Comparison of ENCODE assay signal across 1 cellular context in the genomic region with DNA sequence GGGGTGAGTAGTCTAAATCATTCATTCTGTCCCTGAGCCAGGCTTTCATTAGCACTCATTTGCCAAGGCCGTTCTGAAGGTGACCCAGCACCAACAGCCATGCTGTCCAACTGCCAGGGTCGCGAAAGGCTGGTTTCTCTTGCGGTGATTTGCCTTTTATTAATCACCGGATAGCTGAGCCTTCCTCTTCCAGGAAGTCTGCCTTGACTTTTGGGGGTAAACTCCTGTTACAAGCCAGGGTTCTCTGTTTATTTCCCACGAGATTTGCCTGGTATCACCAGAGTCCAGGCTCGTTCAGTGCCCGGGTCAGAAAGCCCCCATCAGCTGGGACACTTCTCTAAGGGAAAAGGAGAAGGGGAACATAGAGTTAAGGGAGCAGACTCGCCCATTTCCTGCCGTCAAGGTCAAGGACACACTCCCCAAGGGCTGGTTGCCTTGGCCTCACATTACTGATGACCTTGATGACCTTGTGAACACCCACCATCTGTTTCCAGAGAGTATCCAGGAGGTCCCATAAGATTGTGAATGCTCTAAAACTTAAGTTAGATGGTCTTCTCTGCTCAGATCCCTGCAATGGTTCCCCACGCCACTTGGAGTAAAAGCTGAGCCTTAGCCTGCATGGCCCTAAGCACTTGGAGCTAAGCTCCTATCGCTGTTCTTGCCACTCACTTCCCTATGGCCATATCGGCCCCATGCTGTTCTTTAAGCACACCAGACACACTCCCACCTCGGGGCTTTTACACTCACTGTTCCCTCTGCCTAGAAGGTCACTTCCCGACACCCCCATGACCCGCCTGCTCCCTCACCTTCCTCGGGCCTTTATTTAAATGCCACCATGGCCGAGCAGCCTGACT.
TF ChIP-seq lines count a peak whose summit lies in the region.

No MANE protein-coding gene starts in this region.

TF ChIP-seq in SK-N-SH, 30 proteins besides CTCF, POLR2A, EP300 and RAD21:
- TF ChIP-seq REST (IDR thresholded peaks at IDR 0.05; ENCODE audit: low read depth, low read length) (no peak), USF2 (IDR thresholded peaks at IDR 0.05; ENCODE audit: borderline replicate concordance, low read depth, low read length) (no peak), PBX3 (IDR thresholded peaks at IDR 0.05) (no peak), TAF1 (IDR thresholded peaks at IDR 0.05; ENCODE audit: borderline replicate concordance, low read depth, low read length) (no peak), IRF3 (IDR thresholded peaks at IDR 0.05; ENCODE audit: low read depth, low read length) (no peak), MEF2A (IDR thresholded peaks at IDR 0.05; ENCODE audit: borderline replicate concordance, low read depth) (no peak), MAX (IDR thresholded peaks at IDR 0.05; ENCODE audit: low read depth) (no peak), MXI1 (IDR thresholded peaks at IDR 0.05; ENCODE audit: low read depth, low read length) (no peak), JUND (IDR thresholded peaks at IDR 0.05) (no peak), SIN3A (IDR thresholded peaks at IDR 0.05; ENCODE audit: borderline replicate concordance, low read depth, low read length) (no peak), CHD2 (IDR thresholded peaks at IDR 0.05; ENCODE audit: low read length, partially characterized antibody) (no peak)
TF ChIP-seq in SK-N-SH: peak in this region for 0.
